Comparison of ENCODE assay signal across 1 cellular context in the genomic region with DNA sequence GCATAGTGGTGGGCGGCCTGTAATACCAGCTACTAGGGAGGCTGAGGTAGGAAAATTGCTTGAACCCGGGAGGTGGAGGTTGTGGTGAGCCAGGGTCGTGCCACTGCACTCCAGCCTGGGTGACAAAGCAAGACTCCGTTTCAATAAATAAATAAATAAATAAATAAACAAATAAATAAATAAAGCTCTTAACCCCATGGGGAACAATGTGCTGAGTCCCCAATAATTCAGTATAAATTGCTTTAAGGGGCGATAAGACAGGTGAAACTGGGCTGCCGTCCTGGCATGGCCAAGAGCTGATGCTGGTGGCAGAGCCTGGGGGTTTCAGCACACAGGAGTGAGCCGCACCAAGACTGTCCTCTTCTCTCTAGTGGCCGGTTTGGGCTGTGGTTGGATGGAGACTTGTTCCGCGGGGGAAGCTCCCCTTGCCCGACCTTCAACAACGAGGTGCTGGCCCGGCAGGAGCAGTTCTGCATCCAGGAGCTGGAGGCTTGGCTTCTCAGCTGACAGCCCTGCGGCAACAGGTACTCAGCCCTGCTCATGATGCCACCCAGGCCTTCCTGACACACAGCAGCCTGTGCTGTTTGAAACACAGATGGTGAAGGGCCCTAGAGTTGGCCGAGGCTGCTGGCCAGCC.
TF ChIP-seq lines count a peak whose summit lies in the region.

No MANE protein-coding gene starts in this region.

TF ChIP-seq in HEK293, 187 proteins besides CTCF, POLR2A, EP300 and RAD21 (continued from another document):
- TF ChIP-seq, protein P1, sequence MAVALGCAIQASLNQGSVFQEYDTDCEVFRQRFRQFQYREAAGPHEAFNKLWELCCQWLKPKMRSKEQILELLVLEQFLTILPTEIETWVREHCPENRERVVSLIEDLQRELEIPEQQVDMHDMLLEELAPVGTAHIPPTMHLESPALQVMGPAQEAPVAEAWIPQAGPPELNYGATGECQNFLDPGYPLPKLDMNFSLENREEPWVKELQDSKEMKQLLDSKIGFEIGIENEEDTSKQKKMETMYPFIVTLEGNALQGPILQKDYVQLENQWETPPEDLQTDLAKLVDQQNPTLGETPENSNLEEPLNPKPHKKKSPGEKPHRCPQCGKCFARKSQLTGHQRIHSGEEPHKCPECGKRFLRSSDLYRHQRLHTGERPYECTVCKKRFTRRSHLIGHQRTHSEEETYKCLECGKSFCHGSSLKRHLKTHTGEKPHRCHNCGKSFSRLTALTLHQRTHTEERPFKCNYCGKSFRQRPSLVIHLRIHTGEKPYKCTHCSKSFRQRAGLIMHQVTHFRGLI (tag by site-specific recombination; IDR thresholded peaks at IDR 0.05): no peak
- TF ChIP-seq ZNF426 (tag by site-specific recombination; IDR thresholded peaks at IDR 0.05) (peak; percentile 36), ZNF354C (tag by site-specific recombination; IDR thresholded peaks at IDR 0.05; ENCODE audit: borderline replicate concordance, low read depth) (no peak), ZNF624 (tag by site-specific recombination; IDR thresholded peaks at IDR 0.05) (no peak), SP3 (tag by site-specific recombination; IDR thresholded peaks at IDR 0.05) (no peak), ZNF555 (tag by site-specific recombination; conservative IDR thresholded peaks at IDR 0.05) (no peak), ZNF140 (tag by site-specific recombination; IDR thresholded peaks at IDR 0.05) (0 out of 2 replicates have a peak, but pooled peaks have one; percentile 8), SCRT1 (tag by site-specific recombination; IDR thresholded peaks at IDR 0.05; ENCODE audit: borderline replicate concordance) (0 out of 2 replicates have a peak, but pooled peaks have one; percentile 54), ZSCAN23 (tag by site-specific recombination; IDR thresholded peaks at IDR 0.05) (no peak), ZNF221 (tag by site-specific recombination; IDR thresholded peaks at IDR 0.05; ENCODE audit: borderline replicate concordance) (no peak), FEZF1 (tag by site-specific recombination; IDR thresholded peaks at IDR 0.05) (no peak), SCRT2 (tag by site-specific recombination; IDR thresholded peaks at IDR 0.05) (peak; percentile 86), ZNF843 (tag by site-specific recombination; IDR thresholded peaks at IDR 0.05) (no peak), ZBTB48 (tag by site-specific recombination; IDR thresholded peaks at IDR 0.05) (no peak)
- TF ChIP-seq, protein P2, sequence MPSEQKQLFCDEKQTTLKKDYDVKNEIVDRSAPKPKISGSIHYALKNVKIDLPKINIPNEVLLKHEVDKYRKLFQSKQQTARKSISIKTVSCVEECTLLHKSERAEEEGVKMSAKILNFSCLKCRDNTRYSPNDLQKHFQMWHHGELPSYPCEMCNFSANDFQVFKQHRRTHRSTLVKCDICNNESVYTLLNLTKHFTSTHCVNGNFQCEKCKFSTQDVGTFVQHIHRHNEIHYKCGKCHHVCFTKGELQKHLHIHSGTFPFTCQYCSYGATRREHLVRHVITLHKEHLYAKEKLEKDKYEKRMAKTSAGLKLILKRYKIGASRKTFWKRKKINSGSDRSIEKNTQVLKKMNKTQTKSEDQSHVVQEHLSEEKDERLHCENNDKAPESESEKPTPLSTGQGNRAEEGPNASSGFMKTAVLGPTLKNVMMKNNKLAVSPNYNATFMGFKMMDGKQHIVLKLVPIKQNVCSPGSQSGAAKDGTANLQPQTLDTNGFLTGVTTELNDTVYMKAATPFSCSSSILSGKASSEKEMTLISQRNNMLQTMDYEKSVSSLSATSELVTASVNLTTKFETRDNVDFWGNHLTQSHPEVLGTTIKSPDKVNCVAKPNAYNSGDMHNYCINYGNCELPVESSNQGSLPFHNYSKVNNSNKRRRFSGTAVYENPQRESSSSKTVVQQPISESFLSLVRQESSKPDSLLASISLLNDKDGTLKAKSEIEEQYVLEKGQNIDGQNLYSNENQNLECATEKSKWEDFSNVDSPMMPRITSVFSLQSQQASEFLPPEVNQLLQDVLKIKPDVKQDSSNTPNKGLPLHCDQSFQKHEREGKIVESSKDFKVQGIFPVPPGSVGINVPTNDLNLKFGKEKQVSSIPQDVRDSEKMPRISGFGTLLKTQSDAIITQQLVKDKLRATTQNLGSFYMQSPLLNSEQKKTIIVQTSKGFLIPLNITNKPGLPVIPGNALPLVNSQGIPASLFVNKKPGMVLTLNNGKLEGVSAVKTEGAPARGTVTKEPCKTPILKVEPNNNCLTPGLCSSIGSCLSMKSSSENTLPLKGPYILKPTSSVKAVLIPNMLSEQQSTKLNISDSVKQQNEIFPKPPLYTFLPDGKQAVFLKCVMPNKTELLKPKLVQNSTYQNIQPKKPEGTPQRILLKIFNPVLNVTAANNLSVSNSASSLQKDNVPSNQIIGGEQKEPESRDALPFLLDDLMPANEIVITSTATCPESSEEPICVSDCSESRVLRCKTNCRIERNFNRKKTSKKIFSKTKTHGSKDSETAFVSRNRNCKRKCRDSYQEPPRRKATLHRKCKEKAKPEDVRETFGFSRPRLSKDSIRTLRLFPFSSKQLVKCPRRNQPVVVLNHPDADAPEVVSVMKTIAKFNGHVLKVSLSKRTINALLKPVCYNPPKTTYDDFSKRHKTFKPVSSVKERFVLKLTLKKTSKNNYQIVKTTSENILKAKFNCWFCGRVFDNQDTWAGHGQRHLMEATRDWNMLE (tag by site-specific recombination; conservative IDR thresholded peaks at IDR 0.05; ENCODE audit: low read depth): 0 out of 2 replicates have a peak, but pooled peaks have one; percentile 55
- TF ChIP-seq, protein P3, sequence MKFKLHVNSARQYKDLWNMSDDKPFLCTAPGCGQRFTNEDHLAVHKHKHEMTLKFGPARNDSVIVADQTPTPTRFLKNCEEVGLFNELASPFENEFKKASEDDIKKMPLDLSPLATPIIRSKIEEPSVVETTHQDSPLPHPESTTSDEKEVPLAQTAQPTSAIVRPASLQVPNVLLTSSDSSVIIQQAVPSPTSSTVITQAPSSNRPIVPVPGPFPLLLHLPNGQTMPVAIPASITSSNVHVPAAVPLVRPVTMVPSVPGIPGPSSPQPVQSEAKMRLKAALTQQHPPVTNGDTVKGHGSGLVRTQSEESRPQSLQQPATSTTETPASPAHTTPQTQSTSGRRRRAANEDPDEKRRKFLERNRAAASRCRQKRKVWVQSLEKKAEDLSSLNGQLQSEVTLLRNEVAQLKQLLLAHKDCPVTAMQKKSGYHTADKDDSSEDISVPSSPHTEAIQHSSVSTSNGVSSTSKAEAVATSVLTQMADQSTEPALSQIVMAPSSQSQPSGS (tag by site-specific recombination; IDR thresholded peaks at IDR 0.05; ENCODE audit: low read depth): no peak
- TF ChIP-seq, protein P4, sequence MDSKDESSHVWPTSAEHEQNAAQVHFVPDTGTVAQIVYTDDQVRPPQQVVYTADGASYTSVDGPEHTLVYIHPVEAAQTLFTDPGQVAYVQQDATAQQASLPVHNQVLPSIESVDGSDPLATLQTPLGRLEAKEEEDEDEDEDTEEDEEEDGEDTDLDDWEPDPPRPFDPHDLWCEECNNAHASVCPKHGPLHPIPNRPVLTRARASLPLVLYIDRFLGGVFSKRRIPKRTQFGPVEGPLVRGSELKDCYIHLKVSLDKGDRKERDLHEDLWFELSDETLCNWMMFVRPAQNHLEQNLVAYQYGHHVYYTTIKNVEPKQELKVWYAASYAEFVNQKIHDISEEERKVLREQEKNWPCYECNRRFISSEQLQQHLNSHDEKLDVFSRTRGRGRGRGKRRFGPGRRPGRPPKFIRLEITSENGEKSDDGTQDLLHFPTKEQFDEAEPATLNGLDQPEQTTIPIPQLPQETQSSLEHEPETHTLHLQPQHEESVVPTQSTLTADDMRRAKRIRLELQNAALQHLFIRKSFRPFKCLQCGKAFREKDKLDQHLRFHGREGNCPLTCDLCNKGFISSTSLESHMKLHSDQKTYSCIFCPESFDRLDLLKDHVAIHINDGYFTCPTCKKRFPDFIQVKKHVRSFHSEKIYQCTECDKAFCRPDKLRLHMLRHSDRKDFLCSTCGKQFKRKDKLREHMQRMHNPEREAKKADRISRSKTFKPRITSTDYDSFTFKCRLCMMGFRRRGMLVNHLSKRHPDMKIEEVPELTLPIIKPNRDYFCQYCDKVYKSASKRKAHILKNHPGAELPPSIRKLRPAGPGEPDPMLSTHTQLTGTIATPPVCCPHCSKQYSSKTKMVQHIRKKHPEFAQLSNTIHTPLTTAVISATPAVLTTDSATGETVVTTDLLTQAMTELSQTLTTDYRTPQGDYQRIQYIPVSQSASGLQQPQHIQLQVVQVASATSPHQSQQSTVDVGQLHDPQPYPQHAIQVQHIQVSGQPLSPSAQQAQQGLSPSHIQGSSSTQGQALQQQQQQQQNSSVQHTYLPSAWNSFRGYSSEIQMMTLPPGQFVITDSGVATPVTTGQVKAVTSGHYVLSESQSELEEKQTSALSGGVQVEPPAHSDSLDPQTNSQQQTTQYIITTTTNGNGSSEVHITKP (tag by site-specific recombination; IDR thresholded peaks at IDR 0.05): no peak
TF ChIP-seq in HEK293: peak in this region for 8.
